ENCODE assay signal across 18 cellular contexts in the genomic region with DNA sequence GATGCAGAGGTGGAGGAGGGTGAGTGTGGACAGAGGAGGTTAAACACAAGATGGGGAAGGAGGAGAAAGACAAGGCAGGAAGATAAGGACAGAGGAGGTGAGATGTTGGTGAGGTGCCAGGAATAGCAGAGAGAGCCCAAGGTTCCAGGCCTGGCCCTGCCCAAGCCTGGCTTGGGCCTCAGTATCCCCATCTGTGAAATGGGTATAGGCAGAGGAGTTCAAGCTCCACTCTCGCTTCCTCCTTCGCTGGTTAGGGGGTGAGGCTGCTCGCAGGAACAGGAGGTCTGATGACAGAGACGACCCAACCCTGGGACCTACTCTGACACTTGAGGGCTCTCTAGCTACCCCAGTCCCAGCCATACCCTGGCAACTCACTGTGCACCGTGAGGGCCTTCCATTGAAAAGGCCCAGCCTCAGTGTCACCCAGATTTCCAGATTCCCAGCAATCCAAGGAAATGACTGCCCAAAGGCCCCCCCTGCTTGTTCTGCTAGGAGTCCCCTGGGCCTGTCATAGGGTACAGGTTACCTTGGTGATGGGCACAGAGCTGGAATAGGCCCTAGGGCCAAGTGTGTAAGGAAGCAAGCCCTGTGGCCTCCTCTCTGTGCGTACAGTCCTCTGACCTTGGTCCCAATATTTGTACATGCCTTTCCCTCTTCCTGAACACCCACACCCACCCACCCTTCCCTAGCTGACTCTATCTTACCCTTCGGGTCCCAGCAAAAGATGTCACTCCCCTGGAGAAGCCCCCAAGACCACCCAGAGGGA. TPM values are rescaled to one million over a fixed set of nuclear protein-coding genes. Genes with fewer than 3 reads are reported as not detected.
DNase-seq lines count a peak whose midpoint lies in the region; ATAC-seq and TF ChIP-seq lines count a peak whose summit lies in the region.
"Had no signal": no experiment of that assay in that cellular context is flagged by ENCODE, and none has a peak within 500 bp of the region (broad histone marks: within the 10 kb centered on the region; RNA-seq: fewer than 3 reads in every experiment).

No MANE protein-coding gene starts in this region.

- no peak overlapping the region for H3T11ph ChIP-seq in H9 (ENCODE audit: low read length)

- H4K20me1 ChIP-seq in H9 (ENCODE audit: control insufficient read depth, insufficient read depth, insufficient read length) = no peaks in the 10 kb centered on the region

- no peaks in the 10 kb centered on the region for H3K9me3 ChIP-seq in H9 (ENCODE audit: control insufficient read depth, low read depth, low read length)
- no peaks in the 10 kb centered on the region for H3K9me3 ChIP-seq in T-helper 17 cell (ENCODE audit: control insufficient read depth, low read length, poor library complexity, severe bottlenecking)
- H3K9me3 ChIP-seq: A549 had no signal

- H2BK120ac ChIP-seq in H9 (ENCODE audit: low read depth, low read length, poor library complexity, severe bottlenecking) = no peak overlapping the region

- H3K27ac Mint-ChIP-seq in H9 (0 out of 7 replicates have a peak overlapping the region, but pooled peaks of 1 of the 3 experiments have one; percentile 29), T-helper 17 cell (peak overlapping the region; percentile 45), neural crest cell (ENCODE audit: unreplicated experiment) (peak overlapping the region; percentile 80)
- H3K27ac Mint-ChIP-seq in stimulated activated memory B cell treated with anti-CD40 and anti-IgM and Interleukin-4, amounts not matched to agents 10 μg/mL and 1 μg/mL and 100 μg/mL, for 72 hours = no peak overlapping the region
- H3K27ac Mint-ChIP-seq: CD8-positive, alpha-beta T cell; IgD-negative memory B cell had no signal

- no peak overlapping the region for H3K9ac ChIP-seq in H9 (ENCODE audit: extremely low read depth, insufficient read length, low read length)

- no peaks in the 10 kb centered on the region for H3K23me2 ChIP-seq in H9 (ENCODE audit: insufficient read length, low read depth, low read length, poor library complexity, severe bottlenecking)

- H3K27me3 Mint-ChIP-seq in H9 (ENCODE audit: low read depth) (no peaks in the 10 kb centered on the region), T-helper 17 cell (peaks cover 13% of the 10 kb centered on the region), neural crest cell (ENCODE audit: low read depth) (no peaks in the 10 kb centered on the region)
- H3K27me3 Mint-ChIP-seq in stimulated activated memory B cell treated with anti-CD40 and anti-IgM and Interleukin-4, amounts not matched to agents 10 μg/mL and 1 μg/mL and 100 μg/mL, for 72 hours = no peaks in the 10 kb centered on the region
- H3K27me3 Mint-ChIP-seq: IgD-negative memory B cell had no signal

- H2BK20ac ChIP-seq in H9 (ENCODE audit: low read depth, low read length, poor library complexity, severe bottlenecking) = no peak overlapping the region

- H4K91ac ChIP-seq in H9 (ENCODE audit: insufficient read length, low read depth, low read length) = no peak overlapping the region

- H4K5ac ChIP-seq in H9 (ENCODE audit: insufficient read length, low read depth, low read length) = no peak overlapping the region

- no peak overlapping the region for H2BK12ac ChIP-seq in H9 (ENCODE audit: insufficient read length, low read depth, low read length)

- H2AFZ ChIP-seq in H9 (ENCODE audit: low read length) = no peak overlapping the region

- no peak overlapping the region for H3K23ac ChIP-seq in H9 (ENCODE audit: insufficient read length, low read depth, low read length)

- no peaks in the 10 kb centered on the region for H3K79me1 ChIP-seq in H9 (ENCODE audit: insufficient read depth, low read depth, low read length, poor library complexity, severe bottlenecking)

- peak; percentile 13 for DNase-seq in H9
- no peak for DNase-seq in T-helper 17 cell
- no peak for DNase-seq in neural crest cell (ENCODE audit: low read depth, low spot score)
- DNase-seq in coronary artery (ENCODE audit: low spot score) = no peak
- no peak for DNase-seq in C1 segment of cervical spinal cord (lab: John Stamatoyannopoulos, UW)
- DNase-seq: BE2C; CD8-positive, alpha-beta T cell; COR-L47; DND-41; GDM1 had no signal

- H3K9me3 Mint-ChIP-seq in H9 (peaks cover 0 to 3% of the 10 kb centered on the region in 2 experiments; a peak in 2 of 5 replicates), neural crest cell (peaks cover 3% of the 10 kb centered on the region)
- H3K9me3 Mint-ChIP-seq in stimulated activated memory B cell treated with anti-CD40 and anti-IgM and Interleukin-4, amounts not matched to agents 10 μg/mL and 1 μg/mL and 100 μg/mL, for 72 hours = peaks cover 3% of the 10 kb centered on the region
- H3K9me3 Mint-ChIP-seq: CD8-positive, alpha-beta T cell had no signal

- no peaks in the 10 kb centered on the region for H3K79me2 ChIP-seq in H9 (ENCODE audit: insufficient read depth, low read length)

- no peak overlapping the region for H3K4me2 ChIP-seq in H9 (ENCODE audit: insufficient read depth, insufficient read length, low read length)
- H3K4me2 ChIP-seq: A549 had no signal

- H3K18ac ChIP-seq in H9 (ENCODE audit: insufficient read length, low read depth, low read length) = no peak overlapping the region

- no peak overlapping the region for H3K4me3 ChIP-seq in coronary artery
- H3K4me3 ChIP-seq: A549 had no signal

- no peaks in the 10 kb centered on the region for H3K27me3 ChIP-seq in H9 (ENCODE audit: insufficient read depth, low read length)
- H3K27me3 ChIP-seq: BE2C had no signal

- H4K8ac ChIP-seq in H9 (replicated peaks; ENCODE audit: insufficient read length, low read depth, low read length) = no peak overlapping the region

- TF ChIP-seq CTCF in H9 (conservative IDR thresholded peaks at IDR 0.05) (no peak), neural crest cell (conservative IDR thresholded peaks at IDR 0.05) (no peak), coronary artery (IDR thresholded peaks at IDR 0.05) (no peak)

- H2AK5ac ChIP-seq in H9 (ENCODE audit: insufficient read length, low read length) = no peak overlapping the region

- WGBS in H9 (ENCODE audit: extremely low coverage, insufficient read length, low lambda C conversion rate) = no CpG with 5 or more reads among the region's 7 CpGs

- H3K4me3 Mint-ChIP-seq in H9 = no peak overlapping the region
- no peak overlapping the region for H3K4me3 Mint-ChIP-seq in T-helper 17 cell
- no peak overlapping the region for H3K4me3 Mint-ChIP-seq in neural crest cell
- H3K4me3 Mint-ChIP-seq in stimulated activated memory B cell treated with anti-CD40 and anti-IgM and Interleukin-4, amounts not matched to agents 10 μg/mL and 1 μg/mL and 100 μg/mL, for 72 hours = no peak overlapping the region
- H3K4me3 Mint-ChIP-seq: CD14-positive monocyte; CD8-positive, alpha-beta T cell had no signal

- no peak overlapping the region for H3K56ac ChIP-seq in H9 (ENCODE audit: insufficient read length, low read depth, low read length)

- no peak overlapping the region for H3K14ac ChIP-seq in H9 (ENCODE audit: insufficient read depth, low read length)

- no peak overlapping the region for H3K27ac ChIP-seq in H9 (ENCODE audit: insufficient read length, low read depth, low read length)
- H3K27ac ChIP-seq in coronary artery = no peak overlapping the region
- H3K27ac ChIP-seq: A549 had no signal

- H2BK15ac ChIP-seq in H9 (ENCODE audit: low read depth, low read length) = no peak overlapping the region

- H3K4ac ChIP-seq in H9 (ENCODE audit: low read depth, low read length) = no peak overlapping the region

- ATAC-seq in T-helper 17 cell (no peak), GM21825 (IDR thresholded peaks at IDR 0.05; ENCODE audit: unreplicated experiment) (no peak)
- ATAC-seq in stimulated activated memory B cell treated with anti-CD40 and anti-IgM and Interleukin-4, amounts not matched to agents 10 μg/mL and 1 μg/mL and 100 μg/mL, for 72 hours = peak; percentile 8
- ATAC-seq: A549; CD8-positive, alpha-beta T cell; HCT116 had no signal

- H2BK5ac ChIP-seq in H9 (ENCODE audit: insufficient read length, low read length) = no peak overlapping the region

- peaks cover 9 to 39% (median 36%) of the 10 kb centered on the region in 3 experiments for H3K36me3 Mint-ChIP-seq in H9 (ENCODE audit: insufficient read depth in 1 of 3, low read depth in 3 of 3)
- H3K36me3 Mint-ChIP-seq in T-helper 17 cell (ENCODE audit: low read depth) = peaks cover 2% of the 10 kb centered on the region
- peaks cover 7% of the 10 kb centered on the region for H3K36me3 Mint-ChIP-seq in neural crest cell (ENCODE audit: low read depth)
- peaks cover 5% of the 10 kb centered on the region for H3K36me3 Mint-ChIP-seq in stimulated activated memory B cell treated with anti-CD40 and anti-IgM and Interleukin-4, amounts not matched to agents 10 μg/mL and 1 μg/mL and 100 μg/mL, for 72 hours
- H3K36me3 Mint-ChIP-seq: CD14-positive monocyte; CD8-positive, alpha-beta T cell; IgD-negative memory B cell had no signal

- no peaks in the 10 kb centered on the region for H3K4me1 ChIP-seq in H9 (ENCODE audit: insufficient read depth, low read length)
- H3K4me1 ChIP-seq: A549, BE2C had no signal

- H3K4me1 Mint-ChIP-seq in H9 = peaks cover 2 to 10% of the 10 kb centered on the region in 2 experiments; a peak in 3 of 4 replicates
- H3K4me1 Mint-ChIP-seq in T-helper 17 cell = peaks cover 5% of the 10 kb centered on the region
- peaks cover 4% of the 10 kb centered on the region for H3K4me1 Mint-ChIP-seq in neural crest cell
- H3K4me1 Mint-ChIP-seq in stimulated activated memory B cell treated with anti-CD40 and anti-IgM and Interleukin-4, amounts not matched to agents 10 μg/mL and 1 μg/mL and 100 μg/mL, for 72 hours = no peaks in the 10 kb centered on the region
- H3K4me1 Mint-ChIP-seq: IgD-negative memory B cell had no signal

RNA-seq across cellular contexts. Expression of a gene that starts 8.6 kb away (rescaled TPM):
- total RNA-seq in H9 (2021) (not detected in 2 replicates), T-helper 17 cell (not detected), neural crest cell (not detected in 2 replicates)
- total RNA-seq: CD8-positive, alpha-beta T cell; H4; HT-29 had no signal

RNA-seq across cellular contexts. Expression of a gene that starts 31.5 kb away (rescaled TPM):
- 57.9 and 59.4 TPM in 2 replicates for total RNA-seq in H9 (2021)
- total RNA-seq in T-helper 17 cell = 1 to 10 TPM in 1 of 2 donors, under 1 TPM in 1; 0.62 to 6.1 TPM
- total RNA-seq in neural crest cell = 34.7 and 40.6 TPM in 2 replicates

RNA-seq across cellular contexts. Expression of a gene that starts 33.5 kb away (rescaled TPM):
- 42.0 and 44.0 TPM in 2 replicates for total RNA-seq in H9 (2021)
- total RNA-seq in T-helper 17 cell = under 1 TPM; 0.63 to 0.72 TPM
- total RNA-seq in neural crest cell = 32.1 and 34.2 TPM in 2 replicates

Comparison
In these comparisons a context has a peak if more than half of its experiments do, and no peak if none do; other contexts are left out.
1. RNA of a gene that starts 33.5 kb away (total RNA-seq): 42.0 to 44.0 TPM in H9 and 32.1 to 34.2 TPM in neural crest cell; 0.63 to 0.72 TPM in T-helper 17 cell; every median in the first group is over 10 times any median in the second.